ENCODE assay signal across 18 cellular contexts in the genomic region with DNA sequence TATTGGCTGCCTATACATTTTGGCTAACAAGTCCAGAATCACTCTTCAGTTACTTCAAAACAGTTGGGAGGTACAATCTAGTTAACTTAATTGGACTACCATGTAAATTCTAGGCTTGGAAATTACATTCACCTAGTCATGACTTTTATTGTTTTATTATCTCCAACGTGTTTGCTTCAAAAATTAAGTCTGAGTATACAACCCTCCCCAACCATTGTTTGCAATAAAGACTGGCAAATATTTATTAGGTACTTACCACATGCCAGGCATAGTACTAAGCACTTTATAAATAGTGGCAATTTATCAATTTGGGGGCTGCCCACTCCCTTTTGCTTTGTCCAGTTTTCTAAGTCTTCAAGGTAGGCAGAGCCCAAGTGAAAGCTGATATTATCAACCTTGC. TPM values are rescaled to one million over a fixed set of nuclear protein-coding genes. Genes with fewer than 3 reads are reported as not detected.
DNase-seq lines count a peak whose midpoint lies in the region; ATAC-seq and TF ChIP-seq lines count a peak whose summit lies in the region.
"Had no signal": no experiment of that assay in that cellular context is flagged by ENCODE, and none has a peak within 500 bp of the region (broad histone marks: within the 10 kb centered on the region; RNA-seq: fewer than 3 reads in every experiment).

No MANE protein-coding gene starts in this region.

- no peaks in the 10 kb centered on the region for H3K36me3 ChIP-seq in mucosa of descending colon (ENCODE audit: low read depth)

- intact Hi-C loops in mucosa of descending colon (cut with DNase I, micrococcal nuclease) = no loop called here

- H3K4me1 ChIP-seq in mucosa of descending colon (ENCODE audit: low read depth) = peaks cover 2% of the 10 kb centered on the region
- H3K4me1 ChIP-seq: A549 had no signal

- H3K4me3 ChIP-seq in LNCaP clone FGC (ENCODE audit: low read depth, low read length) (no peak overlapping the region), mucosa of descending colon (no peak overlapping the region)
- H3K4me3 ChIP-seq: A549 had no signal

- TF ChIP-seq CTCF in LNCaP clone FGC (IDR thresholded peaks at IDR 0.05; ENCODE audit: control insufficient read depth, extremely low read depth, insufficient read depth) (no peak), mucosa of descending colon (IDR thresholded peaks at IDR 0.05) (no peak)

- peak; percentile 70 for ATAC-seq in mucosa of descending colon
- ATAC-seq in HG03378 (IDR thresholded peaks at IDR 0.05; ENCODE audit: unreplicated experiment) = no peak
- ATAC-seq: A549, HCT116 had no signal

- peak; percentile 59 for DNase-seq in LNCaP clone FGC (ENCODE audit: low read depth)
- DNase-seq in NCI-H748 treated with DMSO at 0.1 percent for 48 hours (lab: John Stamatoyannopoulos, UW) = peak; percentile 37
- no peak for DNase-seq in mucosa of descending colon
- no peak for DNase-seq in SK-N-DZ (ENCODE audit: low spot score)
- DNase-seq in DMS79 treated with DMSO at 0.1 percent for 48 hours (lab: John Stamatoyannopoulos, UW) = no peak
- no peak for DNase-seq in SIG-M5 treated with dmso at 0.1 percent for 504 hours (lab: John Stamatoyannopoulos, UW; ENCODE audit: unreplicated experiment)
- DNase-seq: AML-193; CD4-positive, alpha-beta memory T cell; DMS153; DMS79; GF-D8; GOT3; H7; HFFc6 had no signal

- H3K9me3 ChIP-seq in mucosa of descending colon = no peaks in the 10 kb centered on the region
- H3K9me3 ChIP-seq: A549 had no signal

RNA-seq across cellular contexts. Expression of a gene that starts 30.3 kb away (rescaled TPM):
- 10 to 100 TPM in 1 of 3 donors, 1 to 10 TPM in 2; 8.6 to 10.3 (median 9.7) TPM for total RNA-seq in mucosa of descending colon
- polyA plus RNA-seq in SK-N-DZ (2014; cell fraction: cytosol; rRNA removed) = 16.9 and 17.6 TPM in 2 replicates
- polyA plus RNA-seq in SK-N-DZ (2014; cell fraction: nucleus; rRNA removed) = 8.8 and 10.3 TPM in 2 replicates

RNA-seq across cellular contexts. Expression of a gene that starts 30.6 kb away (rescaled TPM):
- total RNA-seq in mucosa of descending colon = under 1 TPM; 0.43 to 0.82 (median 0.51) TPM
- 3.2 and 4.3 TPM in 2 replicates for polyA plus RNA-seq in SK-N-DZ (2014; cell fraction: cytosol; rRNA removed)
- polyA plus RNA-seq in SK-N-DZ (2014; cell fraction: nucleus; rRNA removed) = 18.1 and 20.3 TPM in 2 replicates
- polyA plus RNA-seq: CD14-positive monocyte; CD4-positive, alpha-beta memory T cell had no signal

Comparison
In these comparisons a context has a peak if more than half of its experiments do, and no peak if none do; other contexts are left out.
1. DNase-seq: peak in LNCaP clone FGC (single experiment) and NCI-H748 treated with DMSO at 0.1 percent for 48 hours (single experiment); none in mucosa of descending colon (0 of 3), SK-N-DZ (single experiment), DMS79 treated with DMSO at 0.1 percent for 48 hours (single experiment) and SIG-M5 treated with dmso at 0.1 percent for 504 hours (single experiment).